9 cellular contexts compared by ENCODE assay signal in the genomic region with DNA sequence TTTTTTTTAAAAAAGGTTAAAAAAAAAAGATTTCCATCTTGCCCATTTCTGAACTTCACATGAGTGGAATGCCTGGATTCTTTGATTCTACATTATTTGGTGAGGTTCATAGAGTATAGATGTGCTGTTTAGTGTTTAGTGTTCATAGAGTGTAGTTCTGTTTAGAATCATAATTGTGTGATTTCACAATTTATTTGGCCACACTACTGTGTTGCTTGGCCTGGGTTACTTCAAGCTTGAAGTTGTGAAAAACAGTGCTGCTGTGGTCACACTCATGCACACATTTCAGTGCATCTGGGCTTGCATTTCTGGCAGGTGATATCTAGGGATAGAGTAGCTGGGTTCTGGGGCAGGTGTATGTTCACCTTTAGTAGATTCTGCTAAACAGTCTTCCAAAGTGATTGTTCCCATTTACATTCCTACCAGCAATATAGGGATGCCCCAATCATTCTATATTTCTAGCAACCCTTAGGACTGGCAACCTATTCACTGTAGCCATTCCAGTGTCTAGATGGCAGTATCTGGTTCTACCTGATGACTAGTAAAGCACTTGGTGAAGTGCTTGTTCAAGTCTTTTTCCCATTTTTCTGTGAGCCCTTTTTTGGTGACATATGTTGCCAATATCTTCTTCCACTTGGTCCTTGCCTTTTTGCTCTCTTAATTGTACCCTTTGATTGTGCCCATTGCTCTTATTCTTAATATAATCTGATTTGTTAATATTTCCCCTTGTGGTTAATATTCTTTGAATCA. TPM values are rescaled to one million over a fixed set of nuclear protein-coding genes. Genes with fewer than 3 reads are reported as not detected.
"Had no signal": no experiment of that assay in that cellular context is flagged by ENCODE, and none has a peak within 500 bp of the region (broad histone marks: within the 10 kb centered on the region; RNA-seq: fewer than 3 reads in every experiment).

No MANE protein-coding gene starts in this region.

- DNase-seq: GM23248, GOT3, H7, HFFc6 had no signal

- H3K4me3 Mint-ChIP-seq: HFFc6, IgD-negative memory B cell had no signal

- H3K4me1 ChIP-seq: HAP-1 had no signal

- H3K27ac ChIP-seq: GM23248, HL-60 had no signal

- H3K36me3 ChIP-seq: HAP-1 had no signal

- H3K9me3 Mint-ChIP-seq: HFFc6 had no signal

- ATAC-seq: HCT116, HepG2 had no signal

- H3K4me3 ChIP-seq: GM23248, HAP-1 had no signal

RNA-seq across cellular contexts. Expression of a gene that starts 50.6 kb away (rescaled TPM):
- total RNA-seq: GM23248, HepG2, HFFc6 had no signal
- polyA plus RNA-seq: GM23248, HepG2, IgD-negative memory B cell had no signal
